26 cellular contexts compared by ENCODE assay signal in the genomic region with DNA sequence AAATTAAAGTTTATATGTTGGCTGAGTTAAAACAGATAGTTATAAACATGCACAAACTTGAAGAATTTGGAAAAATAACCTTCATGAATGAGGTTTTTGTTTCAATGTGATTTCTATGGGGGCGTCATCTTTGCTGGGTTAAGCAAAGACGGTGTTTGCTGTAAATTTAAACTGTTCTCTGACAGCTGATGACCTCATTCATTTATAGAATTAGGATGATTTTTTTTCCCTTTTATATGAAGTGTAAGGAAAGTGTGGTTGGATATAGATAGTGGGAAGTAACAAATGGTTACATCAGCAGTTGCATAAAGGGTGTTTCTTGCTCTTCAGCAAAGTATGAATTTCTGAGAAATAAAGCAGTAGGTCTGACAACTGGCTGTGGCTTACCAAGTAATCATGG.
DNase-seq lines count a peak whose midpoint lies in the region; ATAC-seq, FAIRE-seq and TF ChIP-seq lines count a peak whose summit lies in the region.
"Had no signal": no experiment of that assay in that cellular context is flagged by ENCODE, and none has a peak within 500 bp of the region (broad histone marks: within the 10 kb centered on the region; RNA-seq: fewer than 3 reads in every experiment).

No MANE protein-coding gene starts in this region.

- intact Hi-C loops in heart left ventricle (cut with DNase I), result no loop called here

- peak overlapping the region; percentile 22 for H3K4me2 ChIP-seq in smooth muscle cell
- H3K4me2 ChIP-seq: A549; BLaER1 treated with 17β-estradiol and CSF1 and Interleukin-3, amounts not matched to agents 10 nM and 100 nM had no signal

- H3K36me3 ChIP-seq in smooth muscle cell (ENCODE audit: low read depth), result no peaks in the 10 kb centered on the region
- no peaks in the 10 kb centered on the region for H3K36me3 ChIP-seq in heart left ventricle
- H3K36me3 ChIP-seq: BE2C; BLaER1 treated with 17β-estradiol and CSF1 and Interleukin-3, amounts not matched to agents 10 nM and 100 nM had no signal

- H3K9me3 ChIP-seq in smooth muscle cell (replicated peaks; ENCODE audit: low read depth), result no peaks in the 10 kb centered on the region
- no peaks in the 10 kb centered on the region for H3K9me3 ChIP-seq in heart left ventricle
- H3K9me3 ChIP-seq: A549; BE2C; BLaER1 treated with 17β-estradiol and CSF1 and Interleukin-3, amounts not matched to agents 10 nM and 100 nM had no signal

- H3F3A ChIP-seq in smooth muscle cell (ENCODE audit: low read depth), result no peaks in the 10 kb centered on the region

- H3K4me1 ChIP-seq in smooth muscle cell (ENCODE audit: low read depth) (peaks cover 12% of the 10 kb centered on the region), heart left ventricle (no peaks in the 10 kb centered on the region)
- H3K4me1 ChIP-seq: A549; BE2C; BLaER1 treated with 17β-estradiol and CSF1 and Interleukin-3, amounts not matched to agents 10 nM and 100 nM had no signal

- H3K27ac ChIP-seq in smooth muscle cell (ENCODE audit: low read depth), result no peak overlapping the region
- H3K27ac ChIP-seq in heart left ventricle, result no peak overlapping the region
- H3K27ac ChIP-seq: A549; BLaER1 treated with 17β-estradiol and CSF1 and Interleukin-3, amounts not matched to agents 10 nM and 100 nM had no signal

- no peak overlapping the region for H2AFZ ChIP-seq in smooth muscle cell (ENCODE audit: low read depth)

- DNase-seq in COLO829 (ENCODE audit: low spot score) (peak; percentile 29), HEK293T (ENCODE audit: extremely low spot score) (no peak), inferior parietal cortex (ENCODE audit: extremely low spot score) (peak; percentile 15), smooth muscle cell (lab: John Stamatoyannopoulos, UW; ENCODE audit: unreplicated experiment) (no peak), mesenteric fat pad (ENCODE audit: low spot score) (no peak), RCC 7860 (ENCODE audit: low spot score) (no peak), heart left ventricle (no peak)
- DNase-seq: 8988T; ACHN; AML-193; BE2C; Calu3; CD4-positive, alpha-beta T cell; CD8-positive, alpha-beta memory T cell; COR-L47; DMS53; DMS79 treated with DMSO at 0.1 percent for 48 hours; GF-D8; GOT3; HCEC 1CT; HFFc6 had no signal

- no peak for FAIRE-seq in RCC 7860 (lab: Jason Lieb, UNC)
- FAIRE-seq: A549, GM12891, GM18507, H54 had no signal

- TF ChIP-seq POLR2A in heart left ventricle (IDR thresholded peaks at IDR 0.05), result no peak

- POLR2A ChIA-PET in HEK293T (lab: Yijun Ruan, JAX), result no interaction called here

- no peak overlapping the region for H3K4me3 ChIP-seq in smooth muscle cell
- no peak overlapping the region for H3K4me3 ChIP-seq in heart left ventricle
- H3K4me3 ChIP-seq: A549; BLaER1 treated with 17β-estradiol and CSF1 and Interleukin-3, amounts not matched to agents 10 nM and 100 nM had no signal

- TF ChIP-seq CTCF in smooth muscle cell (IDR thresholded peaks at IDR 0.05; ENCODE audit: borderline replicate concordance, insufficient read depth, poor library complexity, severe bottlenecking) (no peak), heart left ventricle (IDR thresholded peaks at IDR 0.05) (no peak)

- no peaks in the 10 kb centered on the region for H3K79me2 ChIP-seq in smooth muscle cell (ENCODE audit: low read depth)

- no peak overlapping the region for H3K9ac ChIP-seq in smooth muscle cell (ENCODE audit: low read depth)
- H3K9ac ChIP-seq: BLaER1 treated with 17β-estradiol and CSF1 and Interleukin-3, amounts not matched to agents 10 nM and 100 nM had no signal

- 69% methylated on average over 2 of the region's 2 CpGs for WGBS in smooth muscle cell (ENCODE audit: low lambda C conversion rate)
- 77 to 87% (median 82%) methylated on average over 2 of the region's 2 CpGs for WGBS in heart left ventricle, 4 donors

- ATAC-seq in heart left ventricle, result no peak
- ATAC-seq: A549 had no signal

- no peaks in the 10 kb centered on the region for H4K20me1 ChIP-seq in smooth muscle cell (ENCODE audit: low read depth)
- H4K20me1 ChIP-seq: BLaER1 treated with 17β-estradiol and CSF1 and Interleukin-3, amounts not matched to agents 10 nM and 100 nM had no signal

- CTCF ChIA-PET in HEK293T (lab: Yijun Ruan, JAX), result no interaction called here

- H3K27me3 ChIP-seq in smooth muscle cell (ENCODE audit: low read depth) (no peaks in the 10 kb centered on the region), heart left ventricle (no peaks in the 10 kb centered on the region)
- H3K27me3 ChIP-seq: BE2C; BLaER1 treated with 17β-estradiol and CSF1 and Interleukin-3, amounts not matched to agents 10 nM and 100 nM had no signal

TF ChIP-seq in HEK293T, 16 proteins besides CTCF, POLR2A, EP300 and RAD21:
- TF ChIP-seq, protein P1, sequence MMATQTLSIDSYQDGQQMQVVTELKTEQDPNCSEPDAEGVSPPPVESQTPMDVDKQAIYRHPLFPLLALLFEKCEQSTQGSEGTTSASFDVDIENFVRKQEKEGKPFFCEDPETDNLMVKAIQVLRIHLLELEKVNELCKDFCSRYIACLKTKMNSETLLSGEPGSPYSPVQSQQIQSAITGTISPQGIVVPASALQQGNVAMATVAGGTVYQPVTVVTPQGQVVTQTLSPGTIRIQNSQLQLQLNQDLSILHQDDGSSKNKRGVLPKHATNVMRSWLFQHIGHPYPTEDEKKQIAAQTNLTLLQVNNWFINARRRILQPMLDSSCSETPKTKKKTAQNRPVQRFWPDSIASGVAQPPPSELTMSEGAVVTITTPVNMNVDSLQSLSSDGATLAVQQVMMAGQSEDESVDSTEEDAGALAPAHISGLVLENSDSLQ (IDR thresholded peaks at IDR 0.05), result peak; percentile 54
- no peak for TF ChIP-seq NFRKB (IDR thresholded peaks at IDR 0.05)

Comparison
In these comparisons a context has a peak if more than half of its experiments do, and no peak if none do; other contexts are left out.
1. DNase-seq: peak in COLO829 (single experiment) and inferior parietal cortex (single experiment); none in HEK293T (single experiment), smooth muscle cell (single experiment), mesenteric fat pad (single experiment), RCC 7860 (single experiment) and heart left ventricle (0 of 5).